1 cellular context compared by ENCODE assay signal in genomic region chr10:98252451-98252850, GRCh38.
TF ChIP-seq lines count a peak whose summit lies in the region.

No MANE protein-coding gene starts in this region.

TF ChIP-seq in WTC11, 78 proteins besides CTCF, POLR2A, EP300 and RAD21 (continued from another document):
- TF ChIP-seq ATF6 (CRISPR knock-in tag; IDR thresholded peaks at IDR 0.05) (no peak), TP53 (CRISPR knock-in tag; IDR thresholded peaks at IDR 0.05) (no peak), RORB (CRISPR knock-in tag; IDR thresholded peaks at IDR 0.05) (no peak), ATF3 (CRISPR knock-in tag; conservative IDR thresholded peaks at IDR 0.05) (no peak), NR3C1 (CRISPR knock-in tag; conservative IDR thresholded peaks at IDR 0.05; ENCODE audit: low read depth) (no peak), E2F5 (CRISPR knock-in tag; IDR thresholded peaks at IDR 0.05) (no peak), ARID4B (CRISPR knock-in tag; IDR thresholded peaks at IDR 0.05; ENCODE audit: borderline replicate concordance) (no peak)
